In the genomic region with DNA sequence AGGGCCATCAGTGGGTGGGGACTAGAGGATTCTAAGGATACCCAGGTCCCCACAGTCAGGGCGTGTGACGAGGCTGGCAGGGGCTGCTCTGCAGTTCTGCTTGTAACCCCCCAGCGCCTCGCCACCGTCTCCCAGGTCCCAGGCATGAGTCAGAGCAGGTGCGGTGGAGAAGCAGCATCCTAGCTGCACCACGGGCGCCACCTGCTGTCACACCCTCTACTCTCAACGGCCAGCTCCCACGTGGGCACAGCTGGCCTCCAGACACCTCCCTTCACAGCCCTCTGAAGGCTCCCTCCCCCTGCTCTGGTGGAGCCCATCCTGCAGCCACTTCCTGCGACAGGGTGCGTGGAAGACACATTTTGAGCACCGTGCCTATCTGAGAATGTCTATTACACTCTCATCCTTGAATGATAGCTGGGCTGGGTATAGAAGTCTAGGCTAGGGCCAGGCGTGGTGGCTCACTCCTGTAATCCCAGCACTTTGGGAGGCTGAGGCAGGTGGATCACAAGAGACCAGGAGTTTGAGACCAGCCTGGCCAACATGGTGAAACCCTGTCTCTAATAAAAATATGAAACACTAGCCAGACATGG, we compare ENCODE assay signal across 16 cellular contexts. TPM values are rescaled to one million over a fixed set of nuclear protein-coding genes. Genes with fewer than 3 reads are reported as not detected.
DNase-seq lines count a peak whose midpoint lies in the region; ATAC-seq, FAIRE-seq and TF ChIP-seq lines count a peak whose summit lies in the region.
"Had no signal": no experiment of that assay in that cellular context is flagged by ENCODE, and none has a peak within 500 bp of the region (broad histone marks: within the 10 kb centered on the region; RNA-seq: fewer than 3 reads in every experiment).

No MANE protein-coding gene starts in this region.

- no peak for TF ChIP-seq CTCF in A549 (IDR thresholded peaks at IDR 0.05)
- peak; percentile 23 for TF ChIP-seq CTCF in GM12873 (IDR thresholded peaks at IDR 0.05; ENCODE audit: insufficient read depth, low read depth, low read length, missing control alignments)
- peak in 1 of 6 experiments; percentile 9 for TF ChIP-seq CTCF in adrenal gland (IDR thresholded peaks at IDR 0.05)

- H3K9me3 ChIP-seq in A549 (peaks cover 14% of the 10 kb centered on the region), adrenal gland (replicated peaks in 1 of 3) (no peaks in the 10 kb centered on the region)

- H3K4me2 ChIP-seq in A549: no peak overlapping the region
- H3K4me2 ChIP-seq: BLaER1 treated with 17β-estradiol and CSF1 and Interleukin-3, amounts not matched to agents 10 nM and 100 nM had no signal

- TF ChIP-seq EP300 in A549 (IDR thresholded peaks at IDR 0.05): no peak

- DNase-seq in A549 (ENCODE audit: low read depth in 1 of 2, low spot score in 1 of 2): peak in 1 of 2 experiments; percentile 53
- DNase-seq in RPMI8226: peak; percentile 70
- peak; percentile 11 for DNase-seq in left kidney (ENCODE audit: low read depth, low spot score)
- DNase-seq in NCI-H187 treated with DMSO at 0.1 percent for 48 hours (lab: John Stamatoyannopoulos, UW): no peak
- no peak for DNase-seq in NK-92 treated with Interleukin-12 subunit alpha and Interleukin-12 subunit beta, amount 100 ng/mL, for 24 hours (lab: John Stamatoyannopoulos, UW)
- no peak for DNase-seq in adrenal gland
- DNase-seq: anterior cingulate cortex; effector CD4-positive, alpha-beta T cell; GF-D8; NCI-H1092 treated with DMSO at 0.1 percent for 48 hours; stimulated activated CD4-positive, alpha-beta T cell treated with anti-CD3 and anti-CD28 coated beads, Interleukin-2, amount 100 ng/mL, for 24 hours; T-helper 9 cell had no signal

- intact Hi-C loops in adrenal gland (cut with DNase I): no loop called here

- ATAC-seq in A549: peak in 1 of 2 experiments; percentile 39; a peak in 3 of 6 replicates
- ATAC-seq in GM18517 (IDR thresholded peaks at IDR 0.05; ENCODE audit: unreplicated experiment): no peak
- ATAC-seq: Panc1 had no signal

- TF ChIP-seq RAD21 in A549 (conservative IDR thresholded peaks at IDR 0.05 in 1 of 2, IDR thresholded peaks at IDR 0.05 in 1 of 2): peak in 1 of 2 experiments; percentile 37; a peak in 2 of 5 replicates

- 32% methylated on average over 14 of the region's 14 CpGs for WGBS in A549 (ENCODE audit: missing lambda C conversion rate)
- 49 to 79% (median 68%) methylated on average over 7 to 14 of the region's 14 CpGs for WGBS in adrenal gland, 4 donors

- H3K27ac ChIP-seq in A549 (no peak overlapping the region), adrenal gland (no peak overlapping the region)
- H3K27ac ChIP-seq: BLaER1 treated with 17β-estradiol and CSF1 and Interleukin-3, amounts not matched to agents 10 nM and 100 nM had no signal

- H3K4me1 ChIP-seq in A549 (peaks cover 4% of the 10 kb centered on the region), adrenal gland (replicated peaks in 1 of 2) (no peaks in the 10 kb centered on the region)

- peaks cover 22% of the 10 kb centered on the region for H3K27me3 ChIP-seq in adrenal gland

- POLR2A ChIA-PET in A549 (lab: Yijun Ruan, JAX): no interaction called here

- FAIRE-seq in A549 (lab: Jason Lieb, UNC): no peak

- TF ChIP-seq POLR2A in A549 (IDR thresholded peaks at IDR 0.05; ENCODE audit: low read length): no peak
- no peak for TF ChIP-seq POLR2A in adrenal gland (IDR thresholded peaks at IDR 0.05)

- H3K36me3 ChIP-seq in adrenal gland (replicated peaks in 1 of 2): no peaks in the 10 kb centered on the region

- CTCF ChIA-PET in A549 (lab: Yijun Ruan, JAX): interaction anchor here (1.7 to 3.0 kb wide), 2 partner anchors 11 to 17 kb away, joined by 5 to 12 read pairs; no protein-coding TSS in a partner anchor

- H3K4me3 ChIP-seq in A549 (no peak overlapping the region), adrenal gland (no peak overlapping the region)

TF ChIP-seq in A549, 52 proteins besides CTCF, POLR2A, EP300 and RAD21:
- TF ChIP-seq SMC3 (IDR thresholded peaks at IDR 0.05) (0 out of 3 replicates have a peak, but pooled peaks have one; percentile 13), KDM5A (IDR thresholded peaks at IDR 0.05) (no peak)
TF ChIP-seq in A549: peak in this region for 1.

RNA-seq across cellular contexts. Expression of gene NUDT14, which starts 6.9 kb away (rescaled TPM):
- 11.3 and 12.6 TPM in 2 replicates for polyA plus RNA-seq in A549 (2011; rRNA removed)
- polyA plus RNA-seq in A549 (2012; cell fraction: cytosol; rRNA removed): 35.8 and 42.3 TPM in 2 replicates
- 67.4 and 72.4 TPM in 2 replicates for polyA plus RNA-seq in A549 (2012; cell fraction: nucleus; rRNA removed)
- 27.8 to 31.3 TPM (median 30.7 TPM) in 3 replicates for polyA plus RNA-seq in A549 (2017; fragmentation: RNase III; extraction: RNeasy Plus Mini Kit Qiagen cat#74134 plus additional on column Dnase treatment)
- 5.1 and 8.4 TPM in 2 replicates for polyA minus RNA-seq in A549 (2011; rRNA and poly(A)+ RNA removed)
- 10 to 100 TPM; 25.6 to 55.8 (median 36.6) TPM for total RNA-seq in adrenal gland
- 10 to 100 TPM in 2 of 3 donors, 1 to 10 TPM in 1; 4.1 to 49.1 (median 48.0) TPM for polyA plus RNA-seq in adrenal gland

RNA-seq across cellular contexts. Expression of gene JAG2, which starts 19.5 kb away (rescaled TPM):
- polyA plus RNA-seq in A549 (2011; rRNA removed) (4.8 and 5.9 TPM in 2 replicates), A549 (2017; fragmentation: RNase III; extraction: RNeasy Plus Mini Kit Qiagen cat#74134 plus additional on column Dnase treatment) (20.4 to 26.8 TPM (median 22.5 TPM) in 3 replicates), adrenal gland (10 to 100 TPM in 2 of 3 donors, under 1 TPM in 1; 0.93 to 16.2 (median 12.7) TPM)
- 26.3 and 28.3 TPM in 2 replicates for polyA plus RNA-seq in A549 (2012; cell fraction: cytosol; rRNA removed)
- polyA plus RNA-seq in A549 (2012; cell fraction: nucleus; rRNA removed): 145 and 149 TPM in 2 replicates
- polyA minus RNA-seq in A549 (2011; rRNA and poly(A)+ RNA removed): 3.7 and 7.7 TPM in 2 replicates
- total RNA-seq in adrenal gland: 1 to 10 TPM; 1.8 to 5.7 (median 4.0) TPM

Comparison
In these comparisons a context has a peak if more than half of its experiments do, and no peak if none do; other contexts are left out.
1. DNase-seq: peak in RPMI8226 (single experiment) and left kidney (single experiment); none in NCI-H187 treated with DMSO at 0.1 percent for 48 hours (single experiment), NK-92 treated with Interleukin-12 subunit alpha and Interleukin-12 subunit beta, amount 100 ng/mL, for 24 hours (single experiment) and adrenal gland (0 of 7).